Comparison of ENCODE assay signal across 8 cellular contexts in genomic region chr12:6450869-6451347, GRCh38. TPM values are rescaled to one million over a fixed set of nuclear protein-coding genes. Genes with fewer than 3 reads are reported as not detected.
A peak's percentile ranks its signal among the peaks of the same experiment; 100 is the strongest.
DNase-seq lines count a peak whose midpoint lies in the region; ATAC-seq and TF ChIP-seq lines count a peak whose summit lies in the region.

No MANE protein-coding gene starts in this region.

- WGBS in liver, result 23% methylated on average over 11 of the region's 11 CpGs
- 27% methylated on average over 11 of the region's 11 CpGs for WGBS in thymus

- CTCF ChIA-PET in activated naive CD4-positive, alpha-beta T cell treated with anti-CD3 and anti-CD28 coated beads for 36 hours (lab: Charles Lee), result interaction anchor here (0.6 to 4.2 kb wide), 5 partner anchors 11 to 26 kb away, joined by 3 to 31 read pairs (median 25); no protein-coding TSS in a partner anchor

- peaks cover 81% of the 10 kb centered on the region for H3K36me3 Mint-ChIP-seq in activated naive CD4-positive, alpha-beta T cell treated with anti-CD3 and anti-CD28 coated beads for 36 hours (ENCODE audit: low read depth)
- H3K36me3 Mint-ChIP-seq in brain, result peaks cover 11% of the 10 kb centered on the region

- H3K9me3 ChIP-seq in liver (ENCODE audit: control insufficient read depth in 4 of 4, low read length in 3 of 4) (no peaks in the 10 kb centered on the region), thymus (ENCODE audit: control insufficient read depth) (no peaks in the 10 kb centered on the region)

- peak overlapping the region in 1 of 2 donors; percentile 47 for H3K9ac ChIP-seq in liver (ENCODE audit: low read depth in 1 of 2, low read length in 2 of 2)

- intact Hi-C loops in activated naive CD4-positive, alpha-beta T cell treated with anti-CD3 and anti-CD28 coated beads for 36 hours (cut with micrococcal nuclease), result no loop called here

- TF ChIP-seq RAD21 in liver (IDR thresholded peaks at IDR 0.05), result no peak

- TF ChIP-seq CTCF in brain (conservative IDR thresholded peaks at IDR 0.05) (no peak), liver (IDR thresholded peaks at IDR 0.05; ENCODE audit: low read depth, low read length, missing input control) (no peak), GM13976 (IDR thresholded peaks at IDR 0.05; ENCODE audit: borderline replicate concordance, control extremely low read depth, extremely low read depth, insufficient read depth, missing control alignments) (no peak)

- peak overlapping the region; percentile 98 for H3K27ac Mint-ChIP-seq in activated naive CD4-positive, alpha-beta T cell treated with anti-CD3 and anti-CD28 coated beads for 36 hours
- H3K27ac Mint-ChIP-seq in brain, result peak overlapping the region; percentile 84 to 99 (median 93)

- peak; percentile 63 for DNase-seq in activated naive CD4-positive, alpha-beta T cell treated with anti-CD3 and anti-CD28 coated beads for 36 hours
- DNase-seq in activated naive CD4-positive, alpha-beta T cell treated with anti-CD3 and anti-CD28 coated beads, Interleukin-2, amount 50 U/mL, for 16 hours, result no peak
- no peak for DNase-seq in GM13976 (ENCODE audit: low spot score)

- peaks cover 67% of the 10 kb centered on the region for H3K4me1 Mint-ChIP-seq in activated naive CD4-positive, alpha-beta T cell treated with anti-CD3 and anti-CD28 coated beads for 36 hours (ENCODE audit: low read depth)
- H3K4me1 Mint-ChIP-seq in brain, result peaks cover 41% of the 10 kb centered on the region

- peak overlapping the region; percentile 65 to 92 (median 74) for H3K4me3 ChIP-seq in liver (ENCODE audit: low read depth in 1 of 3, low read length in 3 of 3)
- H3K4me3 ChIP-seq in thymus (ENCODE audit: low read length), result peak overlapping the region; percentile 70

- no peaks in the 10 kb centered on the region for H3K9me3 Mint-ChIP-seq in activated naive CD4-positive, alpha-beta T cell treated with anti-CD3 and anti-CD28 coated beads for 36 hours
- H3K9me3 Mint-ChIP-seq in brain, result no peaks in the 10 kb centered on the region

- H3K36me3 ChIP-seq in liver (ENCODE audit: control insufficient read depth in 4 of 4, insufficient read depth in 3 of 4, low read depth in 1 of 4, low read length in 3 of 4), result peaks cover 2 to 14% (median 11%) of the 10 kb centered on the region in 4 donors
- H3K36me3 ChIP-seq in thymus (ENCODE audit: control insufficient read depth, insufficient read depth), result peaks cover 15% of the 10 kb centered on the region

- in situ Hi-C loops in GM13976 (cut with MboI; ENCODE audit: low sequenced_read_pairs, unreplicated experiment), result no loop called here

- H3K27ac ChIP-seq in liver (ENCODE audit: low read depth in 1 of 2, low read length in 2 of 2) (peak overlapping the region; percentile 84 to 91), thymus (ENCODE audit: low read depth) (peak overlapping the region; percentile 96)

- H3K4me3 Mint-ChIP-seq in activated naive CD4-positive, alpha-beta T cell treated with anti-CD3 and anti-CD28 coated beads for 36 hours, result peak overlapping the region; percentile 98
- peak overlapping the region; percentile 68 to 89 (median 82) for H3K4me3 Mint-ChIP-seq in brain

- H3K4me1 ChIP-seq in liver (ENCODE audit: control insufficient read depth in 4 of 4, insufficient read depth in 4 of 4, low read length in 3 of 4) (peaks cover 8 to 26% (median 17%) of the 10 kb centered on the region in 4 donors), thymus (ENCODE audit: control insufficient read depth, insufficient read depth, low read length) (peaks cover 27% of the 10 kb centered on the region)

- H3K27me3 ChIP-seq in liver (ENCODE audit: control insufficient read depth in 4 of 4, insufficient read depth in 4 of 4, low read length in 3 of 4), result no peaks in the 10 kb centered on the region
- H3K27me3 ChIP-seq in thymus (ENCODE audit: control insufficient read depth, insufficient read depth), result no peaks in the 10 kb centered on the region

- no peak for ATAC-seq in HG03565 (IDR thresholded peaks at IDR 0.05; ENCODE audit: unreplicated experiment)
- ATAC-seq in GM19023 (IDR thresholded peaks at IDR 0.05; ENCODE audit: unreplicated experiment), result no peak

- no peaks in the 10 kb centered on the region for H3K27me3 Mint-ChIP-seq in activated naive CD4-positive, alpha-beta T cell treated with anti-CD3 and anti-CD28 coated beads for 36 hours (ENCODE audit: low read depth)
- peaks cover 5% of the 10 kb centered on the region for H3K27me3 Mint-ChIP-seq in brain

TF ChIP-seq in liver, 16 proteins besides CTCF, POLR2A, EP300 and RAD21 (continues in another document):
- TF ChIP-seq TAF1 (conservative IDR thresholded peaks at IDR 0.05) (no peak), SP1 (IDR thresholded peaks at IDR 0.05) (no peak), FOXA1 (IDR thresholded peaks at IDR 0.05) (no peak), YY1 (IDR thresholded peaks at IDR 0.05) (no peak), HNF4G (IDR thresholded peaks at IDR 0.05) (no peak), GABPA (IDR thresholded peaks at IDR 0.05 in 1 of 2, conservative IDR thresholded peaks at IDR 0.05 in 1 of 2) (no peak), REST (IDR thresholded peaks at IDR 0.05) (no peak), EGR1 (IDR thresholded peaks at IDR 0.05; ENCODE audit: low read depth in 2 of 2) (no peak), JUND (IDR thresholded peaks at IDR 0.05) (no peak), RXRA (IDR thresholded peaks at IDR 0.05) (no peak), NR2F2 (IDR thresholded peaks at IDR 0.05) (no peak)
- TF ChIP-seq, protein P1, sequence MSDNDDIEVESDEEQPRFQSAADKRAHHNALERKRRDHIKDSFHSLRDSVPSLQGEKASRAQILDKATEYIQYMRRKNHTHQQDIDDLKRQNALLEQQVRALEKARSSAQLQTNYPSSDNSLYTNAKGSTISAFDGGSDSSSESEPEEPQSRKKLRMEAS (IDR thresholded peaks at IDR 0.05), result no peak
- TF ChIP-seq, protein P2, sequence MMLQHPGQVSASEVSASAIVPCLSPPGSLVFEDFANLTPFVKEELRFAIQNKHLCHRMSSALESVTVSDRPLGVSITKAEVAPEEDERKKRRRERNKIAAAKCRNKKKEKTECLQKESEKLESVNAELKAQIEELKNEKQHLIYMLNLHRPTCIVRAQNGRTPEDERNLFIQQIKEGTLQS (IDR thresholded peaks at IDR 0.05), result no peak

RNA-seq across cellular contexts. Expression of gene TAPBPL, which starts 0.9 kb away (rescaled TPM):
- total RNA-seq in activated naive CD4-positive, alpha-beta T cell treated with anti-CD3 and anti-CD28 coated beads for 36 hours, result 10 to 100 TPM; 27.9 to 28.0 TPM
- polyA plus RNA-seq in brain (ENCODE audit: insufficient read depth, low read depth, low replicate concordance) (14.5 TPM), liver (10 to 100 TPM; 16.5 to 21.5 TPM), thymus (28.6 TPM)
- total RNA-seq in liver, result 10 to 100 TPM in 1 of 2 donors, 1 to 10 TPM in 1; 9.5 to 32.9 TPM

RNA-seq across cellular contexts. Expression of gene CD27, which starts 6.2 kb away (rescaled TPM):
- 10 to 100 TPM; 48.1 to 56.7 TPM for total RNA-seq in activated naive CD4-positive, alpha-beta T cell treated with anti-CD3 and anti-CD28 coated beads for 36 hours
- polyA plus RNA-seq in brain (ENCODE audit: insufficient read depth, low read depth, low replicate concordance) (0.34 TPM), liver (1 to 10 TPM in 1 of 2 donors, under 1 TPM in 1; 0.58 to 2.5 TPM), thymus (75.4 TPM)
- under 1 TPM; 0.28 to 0.67 TPM for total RNA-seq in liver

RNA-seq across cellular contexts. Expression of gene VAMP1, which starts 19.6 kb away (rescaled TPM):
- 10 to 100 TPM; 31.9 to 33.5 TPM for total RNA-seq in activated naive CD4-positive, alpha-beta T cell treated with anti-CD3 and anti-CD28 coated beads for 36 hours
- polyA plus RNA-seq in brain (ENCODE audit: insufficient read depth, low read depth, low replicate concordance) (42.2 TPM), liver (1 to 10 TPM; 2.4 to 4.2 TPM), thymus (17.2 TPM)
- 1 to 10 TPM; 5.8 to 6.4 TPM for total RNA-seq in liver

RNA-seq across cellular contexts. Expression of gene MRPL51, which starts 42.2 kb away (rescaled TPM):
- 100 to 1,000 TPM; 273 to 278 TPM for total RNA-seq in activated naive CD4-positive, alpha-beta T cell treated with anti-CD3 and anti-CD28 coated beads for 36 hours
- polyA plus RNA-seq in brain (ENCODE audit: insufficient read depth, low read depth, low replicate concordance), result 133 TPM
- total RNA-seq in liver, result 10 to 100 TPM; 37.6 to 38.6 TPM
- polyA plus RNA-seq in liver, result 100 to 1,000 TPM in 1 of 2 donors, 10 to 100 TPM in 1; 57.4 to 163 TPM
- 136 TPM for polyA plus RNA-seq in thymus

RNA-seq across cellular contexts. Expression of gene NCAPD2, which starts 43.0 kb away (rescaled TPM):
- 100 to 1,000 TPM; 252 to 261 TPM for total RNA-seq in activated naive CD4-positive, alpha-beta T cell treated with anti-CD3 and anti-CD28 coated beads for 36 hours
- polyA plus RNA-seq in brain (ENCODE audit: insufficient read depth, low read depth, low replicate concordance) (69.2 TPM), liver (1 to 10 TPM; 2.0 to 4.9 TPM), thymus (18.8 TPM)
- total RNA-seq in liver, result 10 to 100 TPM in 1 of 2 donors, 1 to 10 TPM in 1; 10.0 to 55.1 TPM

Comparison
In these comparisons a context has a peak if more than half of its experiments do, and no peak if none do; other contexts are left out.
1. RNA of gene CD27, which starts 6.2 kb away (polyA plus RNA-seq): 75.4 TPM in thymus (single experiment); 0.58 to 2.5 TPM in liver and 0.34 TPM in brain (single experiment); every median in the first group is over 10 times any median in the second.